1 cellular context compared by ENCODE assay signal in the genomic region with DNA sequence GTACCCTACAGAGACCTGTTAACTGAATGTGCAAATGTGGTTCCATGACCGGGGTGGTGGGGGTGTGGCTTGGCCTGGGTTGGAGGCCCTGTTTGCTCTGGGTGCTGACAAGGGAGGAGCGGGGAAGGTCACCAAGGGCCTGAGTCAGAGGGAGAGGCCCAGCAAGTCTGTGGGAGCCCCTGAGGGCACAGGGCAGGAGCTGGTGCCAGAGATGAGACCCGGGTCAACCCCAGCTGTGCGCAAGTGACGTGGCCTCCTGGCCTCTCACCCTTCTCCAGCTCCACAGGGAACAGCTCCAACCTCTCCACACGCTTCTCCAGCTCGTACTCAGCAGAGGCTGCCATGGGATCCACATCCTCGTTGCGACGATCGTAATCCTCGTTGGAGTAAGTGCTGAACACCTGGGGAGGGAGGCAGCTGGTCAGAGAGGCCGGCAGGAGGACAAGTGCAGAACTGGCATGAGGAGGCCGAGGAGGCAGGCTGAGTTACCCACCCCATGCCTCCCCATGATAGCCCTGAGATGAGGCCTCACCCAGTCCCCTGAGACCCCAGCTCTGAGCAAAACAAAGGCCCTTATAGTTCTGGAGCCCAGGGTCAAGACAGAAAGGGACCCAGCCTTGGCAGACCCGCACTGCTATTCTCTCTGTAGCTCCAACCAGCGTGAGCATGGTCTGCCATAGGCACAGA.
TF ChIP-seq lines count a peak whose summit lies in the region.

No MANE protein-coding gene starts in this region.

TF ChIP-seq in liver, 16 proteins besides CTCF, POLR2A, EP300 and RAD21 (continued from another document):
- TF ChIP-seq, protein P1, sequence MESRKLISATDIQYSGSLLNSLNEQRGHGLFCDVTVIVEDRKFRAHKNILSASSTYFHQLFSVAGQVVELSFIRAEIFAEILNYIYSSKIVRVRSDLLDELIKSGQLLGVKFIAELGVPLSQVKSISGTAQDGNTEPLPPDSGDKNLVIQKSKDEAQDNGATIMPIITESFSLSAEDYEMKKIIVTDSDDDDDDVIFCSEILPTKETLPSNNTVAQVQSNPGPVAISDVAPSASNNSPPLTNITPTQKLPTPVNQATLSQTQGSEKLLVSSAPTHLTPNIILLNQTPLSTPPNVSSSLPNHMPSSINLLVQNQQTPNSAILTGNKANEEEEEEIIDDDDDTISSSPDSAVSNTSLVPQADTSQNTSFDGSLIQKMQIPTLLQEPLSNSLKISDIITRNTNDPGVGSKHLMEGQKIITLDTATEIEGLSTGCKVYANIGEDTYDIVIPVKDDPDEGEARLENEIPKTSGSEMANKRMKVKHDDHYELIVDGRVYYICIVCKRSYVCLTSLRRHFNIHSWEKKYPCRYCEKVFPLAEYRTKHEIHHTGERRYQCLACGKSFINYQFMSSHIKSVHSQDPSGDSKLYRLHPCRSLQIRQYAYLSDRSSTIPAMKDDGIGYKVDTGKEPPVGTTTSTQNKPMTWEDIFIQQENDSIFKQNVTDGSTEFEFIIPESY (IDR thresholded peaks at IDR 0.05) = no peak
- TF ChIP-seq SP1 (IDR thresholded peaks at IDR 0.05) (peak; percentile 80), GABPA (IDR thresholded peaks at IDR 0.05 in 1 of 2, conservative IDR thresholded peaks at IDR 0.05 in 1 of 2) (no peak), HNF4A (conservative IDR thresholded peaks at IDR 0.05) (peak; percentile 65 to 75), YY1 (IDR thresholded peaks at IDR 0.05) (no peak), EGR1 (IDR thresholded peaks at IDR 0.05; ENCODE audit: low read depth in 2 of 2) (no peak), JUND (IDR thresholded peaks at IDR 0.05) (peak in 1 of 2 donors; percentile 61), RXRA (IDR thresholded peaks at IDR 0.05) (peak; percentile 82 to 95)
- TF ChIP-seq, protein P2, sequence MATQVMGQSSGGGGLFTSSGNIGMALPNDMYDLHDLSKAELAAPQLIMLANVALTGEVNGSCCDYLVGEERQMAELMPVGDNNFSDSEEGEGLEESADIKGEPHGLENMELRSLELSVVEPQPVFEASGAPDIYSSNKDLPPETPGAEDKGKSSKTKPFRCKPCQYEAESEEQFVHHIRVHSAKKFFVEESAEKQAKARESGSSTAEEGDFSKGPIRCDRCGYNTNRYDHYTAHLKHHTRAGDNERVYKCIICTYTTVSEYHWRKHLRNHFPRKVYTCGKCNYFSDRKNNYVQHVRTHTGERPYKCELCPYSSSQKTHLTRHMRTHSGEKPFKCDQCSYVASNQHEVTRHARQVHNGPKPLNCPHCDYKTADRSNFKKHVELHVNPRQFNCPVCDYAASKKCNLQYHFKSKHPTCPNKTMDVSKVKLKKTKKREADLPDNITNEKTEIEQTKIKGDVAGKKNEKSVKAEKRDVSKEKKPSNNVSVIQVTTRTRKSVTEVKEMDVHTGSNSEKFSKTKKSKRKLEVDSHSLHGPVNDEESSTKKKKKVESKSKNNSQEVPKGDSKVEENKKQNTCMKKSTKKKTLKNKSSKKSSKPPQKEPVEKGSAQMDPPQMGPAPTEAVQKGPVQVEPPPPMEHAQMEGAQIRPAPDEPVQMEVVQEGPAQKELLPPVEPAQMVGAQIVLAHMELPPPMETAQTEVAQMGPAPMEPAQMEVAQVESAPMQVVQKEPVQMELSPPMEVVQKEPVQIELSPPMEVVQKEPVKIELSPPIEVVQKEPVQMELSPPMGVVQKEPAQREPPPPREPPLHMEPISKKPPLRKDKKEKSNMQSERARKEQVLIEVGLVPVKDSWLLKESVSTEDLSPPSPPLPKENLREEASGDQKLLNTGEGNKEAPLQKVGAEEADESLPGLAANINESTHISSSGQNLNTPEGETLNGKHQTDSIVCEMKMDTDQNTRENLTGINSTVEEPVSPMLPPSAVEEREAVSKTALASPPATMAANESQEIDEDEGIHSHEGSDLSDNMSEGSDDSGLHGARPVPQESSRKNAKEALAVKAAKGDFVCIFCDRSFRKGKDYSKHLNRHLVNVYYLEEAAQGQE (IDR thresholded peaks at IDR 0.05) = no peak
TF ChIP-seq in liver: peak in this region for 5.
